21 cellular contexts compared by ENCODE assay signal in the genomic region with DNA sequence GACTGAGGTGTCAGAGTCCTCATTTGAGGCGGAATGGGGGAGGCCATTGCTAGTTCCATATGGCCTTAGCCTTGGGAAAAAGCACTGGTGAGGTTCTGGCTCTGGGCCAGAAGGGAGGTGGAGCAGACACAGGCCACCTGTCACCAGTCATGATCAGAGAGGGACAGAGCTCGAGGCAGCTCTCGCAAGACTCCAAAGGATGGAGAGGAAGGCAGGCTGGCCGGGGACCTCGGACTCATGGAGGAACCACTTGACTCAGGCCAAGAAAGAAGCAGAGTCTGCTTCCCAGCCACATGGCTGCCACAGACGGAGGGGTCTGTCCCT. TPM values are rescaled to one million over a fixed set of nuclear protein-coding genes. Genes with fewer than 3 reads are reported as not detected.
A peak's percentile ranks its signal among the peaks of the same experiment; 100 is the strongest.
DNase-seq lines count a peak whose midpoint lies in the region; ATAC-seq, FAIRE-seq and TF ChIP-seq lines count a peak whose summit lies in the region.
"Had no signal": no experiment of that assay in that cellular context is flagged by ENCODE, and none has a peak within 500 bp of the region (broad histone marks: within the 10 kb centered on the region; RNA-seq: fewer than 3 reads in every experiment).

No MANE protein-coding gene starts in this region.

- TF ChIP-seq CTCF in pancreas (IDR thresholded peaks at IDR 0.05), result no peak
- no peak for TF ChIP-seq CTCF in foreskin fibroblast (IDR thresholded peaks at IDR 0.05; ENCODE audit: low read depth, low read length)

- H3K4me3 ChIP-seq in pancreas (peak overlapping the region in 2 of 4 donors; percentile 11 to 13), foreskin fibroblast (ENCODE audit: low read depth in 1 of 2, low read length in 2 of 2) (no peak overlapping the region)
- H3K4me3 ChIP-seq: HAP-1, skin epidermis had no signal

- H3K27ac ChIP-seq in pancreas, result peak overlapping the region in 1 of 4 donors; percentile 26
- H3K27ac ChIP-seq: brain microvascular endothelial cell, KMS-11, skin epidermis had no signal

- DNase-seq in DMS53 treated with DMSO at 0.1 percent for 48 hours (lab: John Stamatoyannopoulos, UW; ENCODE audit: unreplicated experiment), result peak; percentile 75
- DNase-seq in NCI-H1694 treated with DMSO at 0.1 percent for 48 hours (lab: John Stamatoyannopoulos, UW), result peak; percentile 84
- DNase-seq in SHP77 treated with DMSO at 0.1 percent for 48 hours (lab: John Stamatoyannopoulos, UW), result peak; percentile 65
- peak; percentile 73 to 96 (median 84) for DNase-seq in pancreas
- no peak for DNase-seq in germinal center (ENCODE audit: low spot score)
- DNase-seq in foreskin fibroblast, result no peak
- DNase-seq: activated CD8-positive, alpha-beta memory T cell treated with anti-CD3 and anti-CD28 coated beads for 24 hours; activated gamma-delta T cell treated with Interleukin-2 at 50 U/mL for 16 hours; brain microvascular endothelial cell; CD8-positive, alpha-beta memory T cell; effector CD4-positive, alpha-beta T cell; midbrain; NCI-H226; RPMI8226; stimulated activated naive CD8-positive, alpha-beta T cell treated with anti-CD3 and anti-CD28 coated beads, Interleukin-15, Interleukin-2, amounts not matched to agents 100 U/mL and 50 U/mL, for 24 hours; T-helper 9 cell had no signal

- intact Hi-C loops in pancreas (cut with DNase I), result no loop called here

- no peaks in the 10 kb centered on the region for H3K9me3 ChIP-seq in pancreas
- H3K9me3 ChIP-seq: HAP-1 had no signal

- no peaks in the 10 kb centered on the region for H3K27me3 ChIP-seq in pancreas
- H3K27me3 ChIP-seq: brain microvascular endothelial cell had no signal

- peak; percentile 76 to 87 (median 85) for ATAC-seq in pancreas
- ATAC-seq in HG02870 (IDR thresholded peaks at IDR 0.05; ENCODE audit: unreplicated experiment), result no peak
- ATAC-seq: stimulated activated naive CD8-positive, alpha-beta T cell treated with anti-CD3 and anti-CD28 coated beads, Interleukin-15, Interleukin-2, amounts not matched to agents 100 U/mL and 50 U/mL, for 24 hours had no signal

- FAIRE-seq in pancreas (lab: Jason Lieb, UNC), result no peak

- peaks cover 0 to 4% (median 3%) of the 10 kb centered on the region in 3 donors for H3K4me1 ChIP-seq in pancreas
- H3K4me1 ChIP-seq: HAP-1 had no signal

- WGBS in pancreas, 2 donors, result 42 to 44% methylated on average over 6 of the region's 6 CpGs

- no peaks in the 10 kb centered on the region for H3K36me3 ChIP-seq in pancreas
- H3K36me3 ChIP-seq: brain microvascular endothelial cell, HAP-1 had no signal

RNA-seq across cellular contexts. Expression of gene NSMF, which starts 29.2 kb away (rescaled TPM):
- 10 to 100 TPM; 22.0 to 34.4 (median 26.3) TPM for total RNA-seq in pancreas
- 10 to 100 TPM; 68.6 to 81.0 TPM for polyA plus RNA-seq in pancreas

RNA-seq across cellular contexts. Expression of gene ENTPD8, which starts 47.1 kb away (rescaled TPM):
- 1 to 10 TPM in 5 of 6 donors, under 1 TPM in 1; 0.98 to 3.8 (median 1.3) TPM for total RNA-seq in pancreas
- 1 to 10 TPM; 3.9 to 4.7 TPM for polyA plus RNA-seq in pancreas
- total RNA-seq: CD8-positive, alpha-beta memory T cell; omental fat pad had no signal
- polyA plus RNA-seq: CD8-positive, alpha-beta memory T cell had no signal

Comparison
In these comparisons a context has a peak if more than half of its experiments do, and no peak if none do; other contexts are left out.
1. DNase-seq: peak in DMS53 treated with DMSO at 0.1 percent for 48 hours (single experiment), NCI-H1694 treated with DMSO at 0.1 percent for 48 hours (single experiment), SHP77 treated with DMSO at 0.1 percent for 48 hours (single experiment) and pancreas (6 of 6); none in germinal center (single experiment) and foreskin fibroblast (0 of 2).